ENCODE assay signal across 8 cellular contexts in the genomic region with DNA sequence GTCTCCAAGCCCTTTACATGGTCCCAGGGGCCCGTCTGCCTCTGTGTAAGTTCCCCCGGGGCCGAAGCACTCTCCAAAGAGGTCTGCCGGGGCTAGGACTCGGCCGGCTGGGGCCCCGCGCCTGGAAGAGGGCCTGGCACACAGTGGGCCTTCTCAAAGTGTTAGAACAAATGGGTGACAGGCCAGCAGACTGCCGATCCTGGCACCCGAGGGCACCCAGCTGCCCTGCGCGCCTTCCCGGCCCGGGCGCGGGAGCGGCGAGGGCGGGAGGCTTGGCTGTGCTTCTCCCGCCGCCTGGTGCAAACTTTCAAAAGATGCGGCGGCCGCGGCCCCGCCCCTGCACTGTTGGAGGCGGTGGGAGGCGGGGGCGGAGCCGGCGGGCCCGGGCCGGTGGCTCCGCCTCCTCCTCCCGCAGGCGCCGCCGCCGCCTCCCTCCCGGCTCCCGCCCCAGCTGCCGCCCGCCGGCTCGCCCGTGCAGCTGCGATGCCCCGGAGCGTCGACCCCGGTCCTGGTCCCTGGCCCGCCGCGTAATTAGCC. TPM values are rescaled to one million over a fixed set of nuclear protein-coding genes. Genes with fewer than 3 reads are reported as not detected.
DNase-seq lines count a peak whose midpoint lies in the region; ATAC-seq and TF ChIP-seq lines count a peak whose summit lies in the region.

A gene with protein sequence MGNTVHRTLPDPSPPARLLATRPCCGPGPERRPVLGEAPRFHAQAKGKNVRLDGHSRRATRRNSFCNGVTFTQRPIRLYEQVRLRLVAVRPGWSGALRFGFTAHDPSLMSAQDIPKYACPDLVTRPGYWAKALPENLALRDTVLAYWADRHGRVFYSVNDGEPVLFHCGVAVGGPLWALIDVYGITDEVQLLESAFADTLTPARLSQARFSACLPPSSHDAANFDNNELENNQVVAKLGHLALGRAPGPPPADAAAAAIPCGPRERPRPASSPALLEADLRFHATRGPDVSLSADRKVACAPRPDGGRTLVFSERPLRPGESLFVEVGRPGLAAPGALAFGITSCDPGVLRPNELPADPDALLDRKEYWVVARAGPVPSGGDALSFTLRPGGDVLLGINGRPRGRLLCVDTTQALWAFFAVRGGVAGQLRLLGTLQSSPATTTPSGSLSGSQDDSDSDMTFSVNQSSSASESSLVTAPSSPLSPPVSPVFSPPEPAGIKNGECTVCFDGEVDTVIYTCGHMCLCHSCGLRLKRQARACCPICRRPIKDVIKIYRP (plus strand): TSS at position 442 of the 537 bp plus-strand sequence. CDS start 144 bp downstream, outside the sequence.

- ATAC-seq in GM19463 (IDR thresholded peaks at IDR 0.05; ENCODE audit: unreplicated experiment) (peak; percentile 66), gastrocnemius medialis (peak; percentile 68 to 70), HG03469 (IDR thresholded peaks at IDR 0.05; ENCODE audit: unreplicated experiment) (no peak)

- no peak for TF ChIP-seq POLR2A in NB4 (IDR thresholded peaks at IDR 0.05; ENCODE audit: extremely low read depth, insufficient read length)
- TF ChIP-seq POLR2A in gastrocnemius medialis (IDR thresholded peaks at IDR 0.05) = peak; percentile 24 to 63

- H3K9me3 ChIP-seq in iPS-18c (ENCODE audit: control insufficient read depth, insufficient read depth, low read length) = no peaks in the 10 kb centered on the region
- no peaks in the 10 kb centered on the region for H3K9me3 ChIP-seq in gastrocnemius medialis

- no peaks in the 10 kb centered on the region for H3K36me3 ChIP-seq in BJ (ENCODE audit: control insufficient read depth, insufficient read depth, low read length)
- H3K36me3 ChIP-seq in gastrocnemius medialis = no peaks in the 10 kb centered on the region

- no peaks in the 10 kb centered on the region for H3K9me3 Mint-ChIP-seq in T-helper 2 cell treated with Interferon-gamma antibody and Interleukin-4, amounts not matched to agents 5 μg/mL and 100 μg/mL, for 36 hours

- CTCF ChIA-PET in BJ (lab: Yijun Ruan, JAX) = interaction anchor here (1.0 to 4.1 kb wide), 6 partner anchors 18 to 162 kb away, joined by 3 to 22 read pairs (median 4); no protein-coding TSS in a partner anchor

- no peaks in the 10 kb centered on the region for H3K27me3 ChIP-seq in BJ (ENCODE audit: control insufficient read depth, insufficient read depth, low read length)
- peaks cover 0 to 6% (median 4%) of the 10 kb centered on the region in 3 donors for H3K27me3 ChIP-seq in gastrocnemius medialis

- TF ChIP-seq CTCF in BJ (IDR thresholded peaks at IDR 0.05; ENCODE audit: insufficient read depth, low read depth, low read length) (no peak), NB4 (IDR thresholded peaks at IDR 0.05; ENCODE audit: low read depth, low read length) (no peak), gastrocnemius medialis (IDR thresholded peaks at IDR 0.05 in 4 of 5, conservative IDR thresholded peaks at IDR 0.05 in 1 of 5) (peak in 2 of 5 experiments; percentile 19 to 22)

- H3K4me3 ChIP-seq in BJ (ENCODE audit: low read depth, low read length) (peak within 1 kb of the TSS; percentile 59), NB4 (ENCODE audit: low read depth, low read length) (peak within 1 kb of the TSS; percentile 36), iPS-18c (ENCODE audit: insufficient read depth, low read depth, low read length) (peak within 1 kb of the TSS; percentile 78), gastrocnemius medialis (peak within 1 kb of the TSS; percentile 64 to 74 (median 72))

- H3K27ac ChIP-seq in gastrocnemius medialis = peak within 1 kb of the TSS; percentile 80 to 87 (median 84)

- no peaks in the 10 kb centered on the region for H3K36me3 Mint-ChIP-seq in T-helper 2 cell treated with Interferon-gamma antibody and Interleukin-4, amounts not matched to agents 5 μg/mL and 100 μg/mL, for 36 hours (ENCODE audit: low read depth)

- DNase-seq in BJ (ENCODE audit: low read depth) (no peak), NB4 (ENCODE audit: low read depth) (peak; percentile 77), T47D (ENCODE audit: low read depth in 1 of 2, low spot score in 1 of 2) (peak; percentile 88 to 91), gastrocnemius medialis (peak; percentile 30 to 52)
- peak; percentile 60 for DNase-seq in T-helper 2 cell treated with Interferon-gamma antibody and Interleukin-4, amounts not matched to agents 5 μg/mL and 100 μg/mL, for 36 hours (ENCODE audit: low spot score)

- H3K4me1 Mint-ChIP-seq in T-helper 2 cell treated with Interferon-gamma antibody and Interleukin-4, amounts not matched to agents 5 μg/mL and 100 μg/mL, for 36 hours (ENCODE audit: low read depth) = peaks cover 10% of the 10 kb centered on the region

- H3K4me1 ChIP-seq in gastrocnemius medialis = peaks cover 6 to 11% of the 10 kb centered on the region in 2 donors

- POLR2A ChIA-PET in BJ (lab: Charles Lee) = interaction anchor here (0.5 kb wide), 1 partner anchor 17 kb away, joined by 3 read pairs; no protein-coding TSS in a partner anchor

- in situ Hi-C loops in T47D (cut with HindIII; ENCODE audit: low pct_unique_long_range_greater_than_20kb, low sequenced_read_pairs) (no loop called here), gastrocnemius medialis (cut with MboI; ENCODE audit: low sequenced_read_pairs in 4 of 4) (no loop called here)

- H3K4me3 Mint-ChIP-seq in T-helper 2 cell treated with Interferon-gamma antibody and Interleukin-4, amounts not matched to agents 5 μg/mL and 100 μg/mL, for 36 hours = peak within 1 kb of the TSS; percentile 66

- H3K27ac Mint-ChIP-seq in T-helper 2 cell treated with Interferon-gamma antibody and Interleukin-4, amounts not matched to agents 5 μg/mL and 100 μg/mL, for 36 hours = no peak within 1 kb of the TSS

- H3K27me3 Mint-ChIP-seq in T-helper 2 cell treated with Interferon-gamma antibody and Interleukin-4, amounts not matched to agents 5 μg/mL and 100 μg/mL, for 36 hours (ENCODE audit: low read depth) = peaks cover 58% of the 10 kb centered on the region

- intact Hi-C loops in gastrocnemius medialis (cut with DNase I; ENCODE audit: low total_unique reads) = loop anchor here (1.0 to 2.0 kb wide), 2 partner anchors 56 to 162 kb away; no protein-coding TSS in a partner anchor

RNA-seq across cellular contexts. Expression of the gene that starts here (rescaled TPM):
- 1.5 and 2.3 TPM in 2 replicates for polyA plus RNA-seq in BJ (2011; rRNA removed)
- polyA minus RNA-seq in BJ (2011; rRNA and poly(A)+ RNA removed) = 2.9 and 4.8 TPM in 2 replicates
- total RNA-seq in gastrocnemius medialis = 10 to 100 TPM in 3 of 4 donors, 1 to 10 TPM in 1; 8.7 to 18.8 (median 15.1) TPM
